In the genomic region with DNA sequence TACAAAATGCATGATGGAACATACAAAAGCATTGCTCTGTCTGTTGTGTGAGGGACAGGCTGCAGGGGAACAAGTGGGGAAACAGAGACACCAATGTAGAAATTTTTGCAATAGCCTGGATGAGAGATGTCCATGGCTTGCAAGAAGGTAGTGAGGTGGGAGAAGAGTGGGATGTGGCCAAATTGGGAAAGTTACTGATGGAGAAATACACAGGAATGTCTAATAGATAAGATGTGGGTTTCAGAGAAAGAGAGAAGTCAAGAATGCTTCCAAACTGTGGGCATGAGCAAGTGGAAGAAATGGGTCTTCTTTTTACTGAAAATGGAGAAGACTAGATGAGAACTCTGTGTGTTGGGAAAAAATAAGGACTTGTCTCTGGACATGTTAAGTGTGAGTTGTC, we compare ENCODE assay signal across 23 cellular contexts.
A peak's percentile ranks its signal among the peaks of the same experiment; 100 is the strongest.
DNase-seq lines count a peak whose midpoint lies in the region; ATAC-seq, FAIRE-seq and TF ChIP-seq lines count a peak whose summit lies in the region.
"Had no signal": no experiment of that assay in that cellular context is flagged by ENCODE, and none has a peak within 500 bp of the region (broad histone marks: within the 10 kb centered on the region; RNA-seq: fewer than 3 reads in every experiment).

No MANE protein-coding gene starts in this region.

- no peaks in the 10 kb centered on the region for H3K36me3 ChIP-seq in PC-3 (ENCODE audit: low read depth, low read length)
- H3K36me3 ChIP-seq in esophagus muscularis mucosa = no peaks in the 10 kb centered on the region
- H3K36me3 ChIP-seq: BE2C, BLaER1 had no signal

- no peaks in the 10 kb centered on the region for H3K9me3 ChIP-seq in PC-3 (ENCODE audit: low read length)
- no peaks in the 10 kb centered on the region for H3K9me3 ChIP-seq in esophagus muscularis mucosa
- H3K9me3 ChIP-seq: BE2C, BLaER1 had no signal

- H3K27me3 ChIP-seq in PC-3 (ENCODE audit: low read length) = no peaks in the 10 kb centered on the region
- H3K27me3 ChIP-seq in esophagus muscularis mucosa = no peaks in the 10 kb centered on the region
- H3K27me3 ChIP-seq: BE2C, BLaER1 had no signal

- H3K27ac ChIP-seq in PC-3 (ENCODE audit: low read length) (no peak overlapping the region), esophagus muscularis mucosa (replicated peaks in 1 of 4) (no peak overlapping the region)
- H3K27ac ChIP-seq: BLaER1 had no signal

- CTCF ChIA-PET in PC-3 (lab: Charles Lee) = no interaction called here

- no peak overlapping the region for H3K4me3 ChIP-seq in PC-3 (ENCODE audit: low read length)
- no peak overlapping the region for H3K4me3 ChIP-seq in fibroblast of the aortic adventitia (ENCODE audit: low read depth, low read length)
- no peak overlapping the region for H3K4me3 ChIP-seq in esophagus muscularis mucosa
- H3K4me3 ChIP-seq: BLaER1 had no signal

- no peaks in the 10 kb centered on the region for H3K4me1 ChIP-seq in PC-3 (ENCODE audit: insufficient read depth, low read length)
- no peaks in the 10 kb centered on the region for H3K4me1 ChIP-seq in esophagus muscularis mucosa
- H3K4me1 ChIP-seq: BE2C, BLaER1 had no signal

- no peak for DNase-seq in PC-3
- DNase-seq in fibroblast of the aortic adventitia (ENCODE audit: low read depth) = peak; percentile 10
- DNase-seq in urothelium cell line (ENCODE audit: low spot score) = no peak
- DNase-seq in esophagus muscularis mucosa (ENCODE audit: extremely low spot score) = no peak
- DNase-seq in posterior vena cava (ENCODE audit: low spot score) = no peak
- DNase-seq: 8988T; ACHN; BE2C; C1 segment of cervical spinal cord; Calu3; CD4-positive, alpha-beta memory T cell; CD4-positive, CD25-positive, alpha-beta regulatory T cell; CD8-positive, alpha-beta memory T cell; COR-L47; DMS79 treated with DMSO at 0.1 percent for 48 hours; GF-D8 had no signal

- BruUV-seq in PC-3 (replicated peaks; lab: Mats Ljungman, UMichigan) = no TSS peak

- no peak for TF ChIP-seq EP300 in esophagus muscularis mucosa (IDR thresholded peaks at IDR 0.05)

- no peak overlapping the region for H3K9ac ChIP-seq in PC-3 (ENCODE audit: low read length)
- H3K9ac ChIP-seq: BLaER1 had no signal

- no peak for TF ChIP-seq POLR2A in esophagus muscularis mucosa (IDR thresholded peaks at IDR 0.05; ENCODE audit: low read depth)

- FAIRE-seq in urothelium cell line (lab: Jason Lieb, UNC) = peak; percentile 5
- FAIRE-seq: A204.1, D721Med, G401.6, GM12891, GM19239 had no signal

- H3K79me2 ChIP-seq in PC-3 (ENCODE audit: low read length) = no peaks in the 10 kb centered on the region

- TF ChIP-seq CTCF in PC-3 (conservative IDR thresholded peaks at IDR 0.05; ENCODE audit: low read depth, low read length) (no peak), fibroblast of the aortic adventitia (IDR thresholded peaks at IDR 0.05; ENCODE audit: insufficient read depth, low read length) (no peak), esophagus muscularis mucosa (IDR thresholded peaks at IDR 0.05) (no peak)

- POLR2A ChIA-PET in PC-3 (lab: Charles Lee; ENCODE audit: unreplicated experiment) = no interaction called here

- 0 out of 2 replicates have a peak overlapping the region, but pooled peaks have one; percentile 22 for H2AFZ ChIP-seq in PC-3 (ENCODE audit: low read length)

- intact Hi-C loops in PC-3 (cut with micrococcal nuclease) (no loop called here), esophagus muscularis mucosa (cut with DNase I) (no loop called here), posterior vena cava (cut with DNase I) (no loop called here)

- no peak overlapping the region for H3K4me2 ChIP-seq in PC-3 (ENCODE audit: low read length)
- H3K4me2 ChIP-seq: BLaER1 had no signal

- H4K20me1 ChIP-seq in PC-3 (ENCODE audit: low read length) = no peaks in the 10 kb centered on the region
- H4K20me1 ChIP-seq: BLaER1 had no signal

- H3F3A ChIP-seq in PC-3 (ENCODE audit: low read length, unreplicated experiment) = no peaks in the 10 kb centered on the region

- ATAC-seq in PC-3 = no peak
- ATAC-seq in HG02588 (IDR thresholded peaks at IDR 0.05; ENCODE audit: unreplicated experiment) = no peak

- no peaks in the 10 kb centered on the region for H3K9me2 ChIP-seq in PC-3 (replicated peaks; ENCODE audit: low read length)
